In genomic region chr14:50562841-50563240, GRCh38 we compare ENCODE assay signal across 25 cellular contexts.
"Had no signal": no experiment of that assay in that cellular context is flagged by ENCODE, and none has a peak within 500 bp of the region (broad histone marks: within the 10 kb centered on the region; RNA-seq: fewer than 3 reads in every experiment).

No MANE protein-coding gene starts in this region.

- H3K27me3 ChIP-seq: colonic mucosa, dorsolateral prefrontal cortex, esophagus muscularis mucosa, esophagus squamous epithelium, gastroesophageal sphincter had no signal

- H3K9me3 Mint-ChIP-seq: dendritic cell treated with granulocyte-macrophage colony-stimulating factor and Interleukin-4, amounts not matched to agents 40 ng/mL and 50 ng/mL, for 4 days; effector memory CD8-positive, alpha-beta T cell; endodermal cell had no signal

- H3K4me3 Mint-ChIP-seq: dendritic cell treated with granulocyte-macrophage colony-stimulating factor and Interleukin-4, amounts not matched to agents 40 ng/mL and 50 ng/mL, for 4 days; effector memory CD8-positive, alpha-beta T cell; endodermal cell had no signal

- H3K27ac ChIP-seq: colonic mucosa, coronary artery, epithelial cell of prostate, esophagus muscularis mucosa, esophagus squamous epithelium, foreskin keratinocyte, gastrocnemius medialis, gastroesophageal sphincter, heart left ventricle, heart right ventricle had no signal

- H3K27ac Mint-ChIP-seq: dendritic cell treated with granulocyte-macrophage colony-stimulating factor and Interleukin-4, amounts not matched to agents 40 ng/mL and 50 ng/mL, for 4 days; effector memory CD8-positive, alpha-beta T cell; endodermal cell had no signal

- H3K4me3 ChIP-seq: colonic mucosa, coronary artery, esophagus muscularis mucosa, esophagus squamous epithelium, gastrocnemius medialis, gastroesophageal sphincter, heart left ventricle, heart right ventricle had no signal

- H3K36me3 ChIP-seq: colonic mucosa, esophagus muscularis mucosa, esophagus squamous epithelium, gastrocnemius medialis, gastroesophageal sphincter, heart left ventricle, heart right ventricle had no signal

- H3K4me1 ChIP-seq: colonic mucosa, foreskin keratinocyte had no signal

- ATAC-seq: effector memory CD8-positive, alpha-beta T cell; esophagus mucosa; foreskin keratinocyte; gastrocnemius medialis; gastroesophageal sphincter; heart left ventricle; heart right ventricle had no signal

- H3K9me3 ChIP-seq: colonic mucosa, esophagus muscularis mucosa, esophagus squamous epithelium, gastrocnemius medialis, gastroesophageal sphincter had no signal

- DNase-seq: colonic mucosa; cortex of kidney; dermis blood vessel endothelial cell; dorsolateral prefrontal cortex; effector CD4-positive, alpha-beta T cell; effector CD8-positive, alpha-beta T cell; effector memory CD4-positive, alpha-beta T cell; effector memory CD8-positive, alpha-beta T cell; endodermal cell; erythroblast; esophagus squamous epithelium; foreskin fibroblast; foreskin keratinocyte; foreskin melanocyte; gastrocnemius medialis; glutamatergic neuron; head of caudate nucleus; heart left ventricle; heart right ventricle had no signal
